Comparison of ENCODE assay signal across 11 cellular contexts in the genomic region with DNA sequence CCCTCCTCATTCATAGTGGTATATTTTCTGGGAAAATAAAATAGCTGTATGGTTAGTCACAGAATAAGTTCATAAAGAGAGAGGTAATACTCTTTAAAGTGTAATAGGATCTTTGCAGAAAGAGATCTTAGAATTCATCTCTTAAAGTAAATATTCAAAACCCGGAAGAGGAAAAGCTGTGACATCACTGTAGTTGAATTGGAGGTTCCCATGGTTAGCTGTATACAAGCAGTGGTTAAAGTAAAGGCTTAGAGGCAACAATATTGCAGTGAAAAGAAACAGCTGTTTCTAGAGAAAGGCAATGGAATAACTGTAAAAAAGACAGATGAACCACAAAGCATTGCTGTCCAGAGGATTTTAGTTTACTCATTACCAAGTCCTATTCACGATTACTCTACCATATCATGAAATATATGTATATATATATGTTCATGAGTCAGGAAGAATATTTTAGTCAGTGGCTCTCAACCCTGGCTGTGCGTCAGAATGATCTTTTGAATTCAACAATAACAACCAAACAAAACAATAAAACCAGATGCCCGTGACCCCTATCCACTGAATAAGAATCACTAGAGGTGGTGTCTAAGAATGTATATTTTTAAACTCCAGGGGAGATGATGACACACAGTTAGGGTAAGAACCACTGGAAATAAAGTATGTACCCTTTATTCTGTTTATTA. TPM values are rescaled to one million over a fixed set of nuclear protein-coding genes. Genes with fewer than 3 reads are reported as not detected.
DNase-seq lines count a peak whose midpoint lies in the region; ATAC-seq, FAIRE-seq and TF ChIP-seq lines count a peak whose summit lies in the region.
"Had no signal": no experiment of that assay in that cellular context is flagged by ENCODE, and none has a peak within 500 bp of the region (broad histone marks: within the 10 kb centered on the region; RNA-seq: fewer than 3 reads in every experiment).

No MANE protein-coding gene starts in this region.

- DNase-seq in ELR (ENCODE audit: low read depth), result peak; percentile 57
- DNase-seq in SJSA1 (ENCODE audit: low read depth in 1 of 2, low spot score in 2 of 2), result peak in 1 of 2 experiments; percentile 72
- DNase-seq in endothelial cell of umbilical vein (ENCODE audit: low read depth, low spot score), result peak; percentile 87
- peak; percentile 16 for DNase-seq in renal cortical epithelial cell (ENCODE audit: low read depth)
- DNase-seq in right atrium auricular region (ENCODE audit: low spot score), result no peak
- no peak for DNase-seq in cerebellar cortex (ENCODE audit: low spot score)
- DNase-seq: DND-41; NCI-H2107; stimulated activated CD4-positive, alpha-beta T cell treated with anti-CD3 and anti-CD28 coated beads, Interleukin-12 subunit alpha, Interleukin-12 subunit beta, amount 100 ng/mL, for 4 hours had no signal

- CTCF ChIA-PET in endothelial cell of umbilical vein (lab: Charles Lee), result interaction anchor here (1.0 to 1.6 kb wide), 8 partner anchors 9 to 153 kb away, joined by 3 to 6 read pairs (median 4); no protein-coding TSS in a partner anchor

- H3K36me3 ChIP-seq in SJSA1, result peaks cover 36% of the 10 kb centered on the region
- H3K36me3 ChIP-seq in endothelial cell of umbilical vein (ENCODE audit: control insufficient read depth in 2 of 2, extremely low read depth in 1 of 2, insufficient read depth in 2 of 2, low read length in 2 of 2), result no peaks in the 10 kb centered on the region
- no peaks in the 10 kb centered on the region for H3K36me3 ChIP-seq in right atrium auricular region

- peaks cover 32% of the 10 kb centered on the region for H3K79me2 ChIP-seq in endothelial cell of umbilical vein (ENCODE audit: control insufficient read depth, insufficient read depth, low read length)

- ATAC-seq in GM18858 (IDR thresholded peaks at IDR 0.05; ENCODE audit: unreplicated experiment) (no peak), HG03520 (IDR thresholded peaks at IDR 0.05; ENCODE audit: unreplicated experiment) (no peak)

- FAIRE-seq in endothelial cell of umbilical vein (lab: Jason Lieb, UNC), result peak; percentile 28

- TF ChIP-seq POLR2A in endothelial cell of umbilical vein (IDR thresholded peaks at IDR 0.05; ENCODE audit: low read depth, low read length), result no peak

- H3K27ac ChIP-seq in SJSA1 (peak overlapping the region; percentile 72), endothelial cell of umbilical vein (ENCODE audit: insufficient read depth, low read depth, low read length) (peak overlapping the region; percentile 82), right atrium auricular region (no peak overlapping the region)

- BruUV-seq in endothelial cell of umbilical vein (replicated peaks; lab: Mats Ljungman, UMichigan), result no TSS peak

- TF ChIP-seq CTCF in endothelial cell of umbilical vein (IDR thresholded peaks at IDR 0.05; ENCODE audit: extremely low read depth in 1 of 2, insufficient read depth in 1 of 2, low read depth in 1 of 2, low read length in 2 of 2) (no peak), right atrium auricular region (IDR thresholded peaks at IDR 0.05) (no peak)

- intact Hi-C loops in endothelial cell of umbilical vein (cut with micrococcal nuclease), result loop anchor here (1.0 to 5.0 kb wide), 2 partner anchors 57 to 371 kb away; no protein-coding TSS in a partner anchor

- no peak overlapping the region for H2AFZ ChIP-seq in endothelial cell of umbilical vein (ENCODE audit: low read depth, low read length)

- no peak overlapping the region for H3K4me3 ChIP-seq in SJSA1
- H3K4me3 ChIP-seq in endothelial cell of umbilical vein (replicated peaks in 1 of 3; ENCODE audit: insufficient read depth in 1 of 3, low read depth in 1 of 3, low read length in 3 of 3), result no peak overlapping the region
- H3K4me3 ChIP-seq in right atrium auricular region, result no peak overlapping the region

- H3K9ac ChIP-seq in endothelial cell of umbilical vein (replicated peaks; ENCODE audit: extremely low read depth, insufficient read depth, low read length), result peak overlapping the region; percentile 73

- dilution Hi-C loops in endothelial cell of umbilical vein (cut with MboI; ENCODE audit: extremely low pct_ligation_motif_present, low sequenced_read_pairs), result no loop called here

- H3K9me1 ChIP-seq in endothelial cell of umbilical vein (replicated peaks; ENCODE audit: control insufficient read depth, extremely low read depth, insufficient read depth, low read length), result no peaks in the 10 kb centered on the region

- no peaks in the 10 kb centered on the region for H4K20me1 ChIP-seq in endothelial cell of umbilical vein (replicated peaks; ENCODE audit: control insufficient read depth, extremely low read depth, insufficient read depth, low read length)

- H3K4me2 ChIP-seq in endothelial cell of umbilical vein (ENCODE audit: insufficient read depth, low read length), result peak overlapping the region; percentile 70

- H3K27me3 ChIP-seq in SJSA1 (replicated peaks), result no peaks in the 10 kb centered on the region
- H3K27me3 ChIP-seq in endothelial cell of umbilical vein (ENCODE audit: control insufficient read depth in 2 of 2, insufficient read depth in 2 of 2, low read length in 2 of 2), result no peaks in the 10 kb centered on the region
- no peaks in the 10 kb centered on the region for H3K27me3 ChIP-seq in right atrium auricular region

- POLR2A ChIA-PET in endothelial cell of umbilical vein (lab: Charles Lee), result no interaction called here

- no peaks in the 10 kb centered on the region for H3K9me3 ChIP-seq in SJSA1 (replicated peaks)
- H3K9me3 ChIP-seq in endothelial cell of umbilical vein (replicated peaks; ENCODE audit: control insufficient read depth, insufficient read depth, low read length), result no peaks in the 10 kb centered on the region
- H3K9me3 ChIP-seq in right atrium auricular region, result no peaks in the 10 kb centered on the region

- H3K4me1 ChIP-seq in SJSA1 (replicated peaks) (peaks cover 19% of the 10 kb centered on the region), endothelial cell of umbilical vein (ENCODE audit: control insufficient read depth, extremely low read depth, insufficient read depth, low read length) (peaks cover 29% of the 10 kb centered on the region), right atrium auricular region (peaks cover 0 to 7% of the 10 kb centered on the region in 2 donors)

TF ChIP-seq in endothelial cell of umbilical vein, 7 proteins besides CTCF, POLR2A, EP300 and RAD21:
- TF ChIP-seq POLR2AphosphoS5 (IDR thresholded peaks at IDR 0.05; ENCODE audit: insufficient read depth, low read depth, low read length) (no peak), JUN (IDR thresholded peaks at IDR 0.05; ENCODE audit: borderline replicate concordance, insufficient read depth, insufficient read length, low read depth) (peak; percentile 54), MYC (IDR thresholded peaks at IDR 0.05; ENCODE audit: low read depth, low read length) (no peak)

RNA-seq across cellular contexts. Expression of a gene that starts 4.7 kb away (rescaled TPM):
- 34.0 and 75.0 TPM in 2 replicates for total RNA-seq in SJSA1 (2014; rRNA removed; shearing (Covaris generic))
- total RNA-seq in endothelial cell of umbilical vein (29.6 and 31.8 TPM in 2 replicates), renal cortical epithelial cell (55.4 and 146 TPM in 2 replicates), right atrium auricular region (10 to 100 TPM; 38.6 to 43.4 TPM)
- polyA plus RNA-seq in endothelial cell of umbilical vein, result 4.7 and 5.3 TPM in 2 replicates
- polyA plus RNA-seq in endothelial cell of umbilical vein (2011; cell fraction: cytosol; rRNA removed), result 7.8 and 8.3 TPM in 2 replicates
- polyA plus RNA-seq in endothelial cell of umbilical vein (2011; cell fraction: nucleus; rRNA removed), result 21.7 and 27.3 TPM in 2 replicates
- 12.0 and 14.0 TPM in 2 replicates for polyA plus RNA-seq in endothelial cell of umbilical vein (2012)
- 27.7 and 34.4 TPM in 2 replicates for polyA minus RNA-seq in endothelial cell of umbilical vein
- polyA minus RNA-seq in endothelial cell of umbilical vein (2011; cell fraction: cytosol; rRNA and poly(A)+ RNA removed), result 34.7 TPM
- polyA minus RNA-seq in endothelial cell of umbilical vein (2011; cell fraction: nucleus; rRNA and poly(A)+ RNA removed), result 58.0 and 64.9 TPM in 2 replicates

Comparison
In these comparisons a context has a peak if more than half of its experiments do, and no peak if none do; other contexts are left out.
1. DNase-seq: peak in ELR (single experiment), endothelial cell of umbilical vein (single experiment) and renal cortical epithelial cell (single experiment); none in right atrium auricular region (single experiment) and cerebellar cortex (single experiment).
2. H3K27ac ChIP-seq: peak in SJSA1 (single experiment) and endothelial cell of umbilical vein (single experiment); none in right atrium auricular region (0 of 2).